22 cellular contexts compared by ENCODE assay signal in genomic region chr7:157439149-157439548, GRCh38.
DNase-seq lines count a peak whose midpoint lies in the region; ATAC-seq and TF ChIP-seq lines count a peak whose summit lies in the region.
"Had no signal": no experiment of that assay in that cellular context is flagged by ENCODE, and none has a peak within 500 bp of the region (broad histone marks: within the 10 kb centered on the region; RNA-seq: fewer than 3 reads in every experiment).

No MANE protein-coding gene starts in this region.

- H3K27me3 ChIP-seq in lower lobe of right lung (ENCODE audit: low read depth): no peaks in the 10 kb centered on the region

- TF ChIP-seq CTCF in lower lobe of right lung (IDR thresholded peaks at IDR 0.05) (no peak), progenitor cell of endocrine pancreas (IDR thresholded peaks at IDR 0.05; ENCODE audit: unreplicated experiment) (no peak)

- H3K4me3 Mint-ChIP-seq in activated CD8-positive, alpha-beta memory T cell treated with anti-CD3 and anti-CD28 coated beads, Interleukin-2, amount 10 ng/mL, durations not matched to agents 7 days and 5 days: no peak overlapping the region
- no peak overlapping the region for H3K4me3 Mint-ChIP-seq in T-helper 17 cell
- no peak overlapping the region for H3K4me3 Mint-ChIP-seq in stimulated activated effector memory CD8-positive, alpha-beta T cell treated with anti-CD3 and anti-CD28 coated beads, Interleukin-12 subunit alpha, Interleukin-12 subunit beta, amount 100 ng/mL, for 72 hours
- H3K4me3 Mint-ChIP-seq in progenitor cell of endocrine pancreas (ENCODE audit: low read depth): no peak overlapping the region
- H3K4me3 Mint-ChIP-seq: CD8-positive, alpha-beta T cell had no signal

- peaks cover 19% of the 10 kb centered on the region for H3K27me3 Mint-ChIP-seq in activated CD8-positive, alpha-beta memory T cell treated with anti-CD3 and anti-CD28 coated beads, Interleukin-2, amount 10 ng/mL, durations not matched to agents 7 days and 5 days
- H3K27me3 Mint-ChIP-seq in T-helper 17 cell: no peaks in the 10 kb centered on the region
- H3K27me3 Mint-ChIP-seq in progenitor cell of endocrine pancreas: peaks cover 22% of the 10 kb centered on the region

- H3K36me3 ChIP-seq in lower lobe of right lung: no peaks in the 10 kb centered on the region

- no peak overlapping the region for H3K27ac ChIP-seq in lower lobe of right lung
- H3K27ac ChIP-seq: GM23248, KMS-11, PC-9, RWPE1 had no signal

- H3K4me1 ChIP-seq in lower lobe of right lung: no peaks in the 10 kb centered on the region

- no peak for ATAC-seq in activated CD8-positive, alpha-beta memory T cell treated with anti-CD3 and anti-CD28 coated beads, Interleukin-2, amount 10 ng/mL, durations not matched to agents 7 days and 5 days
- ATAC-seq in T-helper 17 cell: no peak
- ATAC-seq in lower lobe of right lung: no peak
- no peak for ATAC-seq in stimulated activated effector memory CD8-positive, alpha-beta T cell treated with anti-CD3 and anti-CD28 coated beads, Interleukin-12 subunit alpha, Interleukin-12 subunit beta, amount 100 ng/mL, for 72 hours
- ATAC-seq: CD8-positive, alpha-beta T cell had no signal

- H3K9me3 ChIP-seq in T-helper 17 cell (ENCODE audit: control insufficient read depth, low read length, poor library complexity, severe bottlenecking) (no peaks in the 10 kb centered on the region), lower lobe of right lung (no peaks in the 10 kb centered on the region)

- CTCF ChIA-PET in activated CD8-positive, alpha-beta memory T cell treated with anti-CD3 and anti-CD28 coated beads, Interleukin-2, amount 10 ng/mL, durations not matched to agents 7 days and 5 days (lab: Charles Lee): no interaction called here

- intact Hi-C loops in lower lobe of right lung (cut with DNase I): no loop called here

- no peak overlapping the region for H3K4me3 ChIP-seq in lower lobe of right lung
- H3K4me3 ChIP-seq: GM23248, PC-9 had no signal

- peaks cover 2% of the 10 kb centered on the region for H3K4me1 Mint-ChIP-seq in activated CD8-positive, alpha-beta memory T cell treated with anti-CD3 and anti-CD28 coated beads, Interleukin-2, amount 10 ng/mL, durations not matched to agents 7 days and 5 days
- H3K4me1 Mint-ChIP-seq in T-helper 17 cell (peaks cover 2% of the 10 kb centered on the region), progenitor cell of endocrine pancreas (ENCODE audit: low read depth) (no peaks in the 10 kb centered on the region)
- H3K4me1 Mint-ChIP-seq in stimulated activated effector memory CD8-positive, alpha-beta T cell treated with anti-CD3 and anti-CD28 coated beads, Interleukin-12 subunit alpha, Interleukin-12 subunit beta, amount 100 ng/mL, for 72 hours: no peaks in the 10 kb centered on the region
- H3K4me1 Mint-ChIP-seq: H9 had no signal

- DNase-seq in activated CD8-positive, alpha-beta memory T cell treated with anti-CD3 and anti-CD28 coated beads, Interleukin-2, amount 10 ng/mL, durations not matched to agents 7 days and 5 days: peak; percentile 22
- no peak for DNase-seq in activated CD8-positive, alpha-beta memory T cell treated with anti-CD3 and anti-CD28 coated beads, Interleukin-2, amount 50 U/mL, for 4 hours
- DNase-seq in T-helper 17 cell (no peak), lower lobe of right lung (peak; percentile 2), RKO (ENCODE audit: low spot score) (no peak), progenitor cell of endocrine pancreas (ENCODE audit: low spot score, unreplicated experiment) (no peak)
- no peak for DNase-seq in stimulated activated effector memory CD8-positive, alpha-beta T cell treated with anti-CD3 and anti-CD28 coated beads, Interleukin-12 subunit alpha, Interleukin-12 subunit beta, amount 100 ng/mL, for 72 hours (ENCODE audit: low spot score in 2 of 2)
- DNase-seq in stimulated activated CD4-positive, alpha-beta T cell treated with anti-CD3 and anti-CD28 coated beads, Interleukin-4, amount 100 ng/mL, for 4 hours: no peak
- DNase-seq: AML-193; C1 segment of cervical spinal cord; Calu3; CD8-positive, alpha-beta T cell; DMS153; GM23248; H9; NCI-H1092 treated with DMSO at 0.1 percent for 48 hours; NCI-H1436 treated with DMSO at 0.1 percent for 48 hours; NCI-H1930; PC-9; SIG-M5 had no signal

- no peaks in the 10 kb centered on the region for H3K36me3 Mint-ChIP-seq in activated CD8-positive, alpha-beta memory T cell treated with anti-CD3 and anti-CD28 coated beads, Interleukin-2, amount 10 ng/mL, durations not matched to agents 7 days and 5 days
- H3K36me3 Mint-ChIP-seq in T-helper 17 cell (ENCODE audit: low read depth): no peaks in the 10 kb centered on the region
- peaks cover 6% of the 10 kb centered on the region for H3K36me3 Mint-ChIP-seq in stimulated activated effector memory CD8-positive, alpha-beta T cell treated with anti-CD3 and anti-CD28 coated beads, Interleukin-12 subunit alpha, Interleukin-12 subunit beta, amount 100 ng/mL, for 72 hours
- H3K36me3 Mint-ChIP-seq in progenitor cell of endocrine pancreas (ENCODE audit: insufficient read depth): no peaks in the 10 kb centered on the region
- H3K36me3 Mint-ChIP-seq: CD8-positive, alpha-beta T cell had no signal

- H3K27ac Mint-ChIP-seq in activated CD8-positive, alpha-beta memory T cell treated with anti-CD3 and anti-CD28 coated beads, Interleukin-2, amount 10 ng/mL, durations not matched to agents 7 days and 5 days: no peak overlapping the region
- H3K27ac Mint-ChIP-seq in T-helper 17 cell (peak overlapping the region; percentile 74), progenitor cell of endocrine pancreas (no peak overlapping the region)
- peak overlapping the region; percentile 7 for H3K27ac Mint-ChIP-seq in stimulated activated effector memory CD8-positive, alpha-beta T cell treated with anti-CD3 and anti-CD28 coated beads, Interleukin-12 subunit alpha, Interleukin-12 subunit beta, amount 100 ng/mL, for 72 hours
- H3K27ac Mint-ChIP-seq: CD8-positive, alpha-beta T cell; H9 had no signal

- H3K9me3 Mint-ChIP-seq in activated CD8-positive, alpha-beta memory T cell treated with anti-CD3 and anti-CD28 coated beads, Interleukin-2, amount 10 ng/mL, durations not matched to agents 7 days and 5 days (ENCODE audit: low read depth): no peaks in the 10 kb centered on the region
- no peaks in the 10 kb centered on the region for H3K9me3 Mint-ChIP-seq in stimulated activated effector memory CD8-positive, alpha-beta T cell treated with anti-CD3 and anti-CD28 coated beads, Interleukin-12 subunit alpha, Interleukin-12 subunit beta, amount 100 ng/mL, for 72 hours
- no peaks in the 10 kb centered on the region for H3K9me3 Mint-ChIP-seq in progenitor cell of endocrine pancreas (ENCODE audit: low read depth)
- H3K9me3 Mint-ChIP-seq: CD8-positive, alpha-beta T cell had no signal

Comparison
In these comparisons a context has a peak if more than half of its experiments do, and no peak if none do; other contexts are left out.
1. DNase-seq: peak in activated CD8-positive, alpha-beta memory T cell treated with anti-CD3 and anti-CD28 coated beads, Interleukin-2, amount 10 ng/mL, durations not matched to agents 7 days and 5 days (single experiment) and lower lobe of right lung (single experiment); none in activated CD8-positive, alpha-beta memory T cell treated with anti-CD3 and anti-CD28 coated beads, Interleukin-2, amount 50 U/mL, for 4 hours (single experiment), T-helper 17 cell (0 of 3), stimulated activated effector memory CD8-positive, alpha-beta T cell treated with anti-CD3 and anti-CD28 coated beads, Interleukin-12 subunit alpha, Interleukin-12 subunit beta, amount 100 ng/mL, for 72 hours (0 of 2), stimulated activated CD4-positive, alpha-beta T cell treated with anti-CD3 and anti-CD28 coated beads, Interleukin-4, amount 100 ng/mL, for 4 hours (0 of 2), RKO (single experiment) and progenitor cell of endocrine pancreas (single experiment).
2. H3K27ac Mint-ChIP-seq: peak in T-helper 17 cell (single experiment) and stimulated activated effector memory CD8-positive, alpha-beta T cell treated with anti-CD3 and anti-CD28 coated beads, Interleukin-12 subunit alpha, Interleukin-12 subunit beta, amount 100 ng/mL, for 72 hours (single experiment); none in activated CD8-positive, alpha-beta memory T cell treated with anti-CD3 and anti-CD28 coated beads, Interleukin-2, amount 10 ng/mL, durations not matched to agents 7 days and 5 days (single experiment) and progenitor cell of endocrine pancreas (single experiment).